In the genomic region with DNA sequence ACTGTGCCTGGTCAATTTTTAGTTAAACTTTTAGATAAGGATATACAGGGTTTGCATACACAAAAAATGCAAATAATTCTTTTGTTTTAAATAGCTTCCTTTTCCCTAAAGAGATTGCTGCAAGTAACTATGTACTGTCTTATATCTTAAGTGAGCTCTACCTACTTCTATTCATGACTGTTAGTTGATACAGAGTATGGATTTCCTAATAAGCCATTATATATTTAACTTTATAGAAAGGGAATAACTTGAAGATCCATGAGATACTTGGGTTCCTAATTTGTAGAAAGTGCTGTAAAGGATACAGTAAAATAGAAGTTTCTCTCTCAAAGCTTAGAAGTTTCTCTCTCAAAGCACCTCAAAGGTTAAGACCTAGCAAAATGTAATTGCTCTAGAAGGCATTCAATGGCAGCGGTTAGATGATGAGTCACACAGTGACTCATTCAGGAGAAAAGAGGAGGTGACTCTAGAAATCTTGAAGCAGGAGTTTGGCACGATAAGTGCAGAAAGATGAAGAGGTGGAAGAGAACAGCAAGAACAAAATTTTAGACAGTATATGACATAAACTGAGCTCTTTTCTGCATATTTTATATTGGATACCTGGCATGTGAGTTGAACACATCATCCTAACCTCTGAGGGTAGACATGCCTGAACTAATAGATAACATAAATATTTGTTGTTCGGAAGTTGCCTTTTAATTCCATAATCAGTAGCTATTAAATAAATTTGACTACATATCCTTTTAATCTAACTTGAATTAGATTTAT, we compare ENCODE assay signal across 1 cellular context.
TF ChIP-seq lines count a peak whose summit lies in the region.

No MANE protein-coding gene starts in this region.

TF ChIP-seq in HEK293, 187 proteins besides CTCF, POLR2A, EP300 and RAD21 (continued from another document and continues in another):
- TF ChIP-seq, protein P1, sequence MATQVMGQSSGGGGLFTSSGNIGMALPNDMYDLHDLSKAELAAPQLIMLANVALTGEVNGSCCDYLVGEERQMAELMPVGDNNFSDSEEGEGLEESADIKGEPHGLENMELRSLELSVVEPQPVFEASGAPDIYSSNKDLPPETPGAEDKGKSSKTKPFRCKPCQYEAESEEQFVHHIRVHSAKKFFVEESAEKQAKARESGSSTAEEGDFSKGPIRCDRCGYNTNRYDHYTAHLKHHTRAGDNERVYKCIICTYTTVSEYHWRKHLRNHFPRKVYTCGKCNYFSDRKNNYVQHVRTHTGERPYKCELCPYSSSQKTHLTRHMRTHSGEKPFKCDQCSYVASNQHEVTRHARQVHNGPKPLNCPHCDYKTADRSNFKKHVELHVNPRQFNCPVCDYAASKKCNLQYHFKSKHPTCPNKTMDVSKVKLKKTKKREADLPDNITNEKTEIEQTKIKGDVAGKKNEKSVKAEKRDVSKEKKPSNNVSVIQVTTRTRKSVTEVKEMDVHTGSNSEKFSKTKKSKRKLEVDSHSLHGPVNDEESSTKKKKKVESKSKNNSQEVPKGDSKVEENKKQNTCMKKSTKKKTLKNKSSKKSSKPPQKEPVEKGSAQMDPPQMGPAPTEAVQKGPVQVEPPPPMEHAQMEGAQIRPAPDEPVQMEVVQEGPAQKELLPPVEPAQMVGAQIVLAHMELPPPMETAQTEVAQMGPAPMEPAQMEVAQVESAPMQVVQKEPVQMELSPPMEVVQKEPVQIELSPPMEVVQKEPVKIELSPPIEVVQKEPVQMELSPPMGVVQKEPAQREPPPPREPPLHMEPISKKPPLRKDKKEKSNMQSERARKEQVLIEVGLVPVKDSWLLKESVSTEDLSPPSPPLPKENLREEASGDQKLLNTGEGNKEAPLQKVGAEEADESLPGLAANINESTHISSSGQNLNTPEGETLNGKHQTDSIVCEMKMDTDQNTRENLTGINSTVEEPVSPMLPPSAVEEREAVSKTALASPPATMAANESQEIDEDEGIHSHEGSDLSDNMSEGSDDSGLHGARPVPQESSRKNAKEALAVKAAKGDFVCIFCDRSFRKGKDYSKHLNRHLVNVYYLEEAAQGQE (tag by site-specific recombination; IDR thresholded peaks at IDR 0.05), result no peak
- TF ChIP-seq ZIC2 (tag by site-specific recombination; IDR thresholded peaks at IDR 0.05), result no peak
- TF ChIP-seq, protein P2, sequence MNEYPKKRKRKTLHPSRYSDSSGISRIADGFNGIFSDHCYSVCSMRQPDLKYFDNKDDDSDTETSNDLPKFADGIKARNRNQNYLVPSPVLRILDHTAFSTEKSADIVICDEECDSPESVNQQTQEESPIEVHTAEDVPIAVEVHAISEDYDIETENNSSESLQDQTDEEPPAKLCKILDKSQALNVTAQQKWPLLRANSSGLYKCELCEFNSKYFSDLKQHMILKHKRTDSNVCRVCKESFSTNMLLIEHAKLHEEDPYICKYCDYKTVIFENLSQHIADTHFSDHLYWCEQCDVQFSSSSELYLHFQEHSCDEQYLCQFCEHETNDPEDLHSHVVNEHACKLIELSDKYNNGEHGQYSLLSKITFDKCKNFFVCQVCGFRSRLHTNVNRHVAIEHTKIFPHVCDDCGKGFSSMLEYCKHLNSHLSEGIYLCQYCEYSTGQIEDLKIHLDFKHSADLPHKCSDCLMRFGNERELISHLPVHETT (tag by site-specific recombination; IDR thresholded peaks at IDR 0.05), result peak; percentile 60; the same call in 1 of the 2 replicates
- no peak for TF ChIP-seq ZNF791 (tag by site-specific recombination; IDR thresholded peaks at IDR 0.05)
- no peak for TF ChIP-seq KLF1 (tag by site-specific recombination; IDR thresholded peaks at IDR 0.05)
- no peak for TF ChIP-seq ZFP37 (tag by site-specific recombination; IDR thresholded peaks at IDR 0.05)
- TF ChIP-seq SP7 (tag by site-specific recombination; IDR thresholded peaks at IDR 0.05), result peak; percentile 95
- no peak for TF ChIP-seq ZNF169 (tag by site-specific recombination; IDR thresholded peaks at IDR 0.05)
- peak; percentile 94 for TF ChIP-seq PRDM1 (tag by site-specific recombination; IDR thresholded peaks at IDR 0.05)
- no peak for TF ChIP-seq ZNF677 (tag by site-specific recombination; IDR thresholded peaks at IDR 0.05)
- no peak for TF ChIP-seq ZBTB48 (tag by site-specific recombination; IDR thresholded peaks at IDR 0.05)
- TF ChIP-seq ZNF184 (tag by site-specific recombination; IDR thresholded peaks at IDR 0.05), result peak; percentile 89
- TF ChIP-seq ZNF514 (tag by site-specific recombination; IDR thresholded peaks at IDR 0.05), result no peak
- TF ChIP-seq TRIM28 (IDR thresholded peaks at IDR 0.05; ENCODE audit: borderline replicate concordance, low read length), result no peak
- TF ChIP-seq, protein P3, sequence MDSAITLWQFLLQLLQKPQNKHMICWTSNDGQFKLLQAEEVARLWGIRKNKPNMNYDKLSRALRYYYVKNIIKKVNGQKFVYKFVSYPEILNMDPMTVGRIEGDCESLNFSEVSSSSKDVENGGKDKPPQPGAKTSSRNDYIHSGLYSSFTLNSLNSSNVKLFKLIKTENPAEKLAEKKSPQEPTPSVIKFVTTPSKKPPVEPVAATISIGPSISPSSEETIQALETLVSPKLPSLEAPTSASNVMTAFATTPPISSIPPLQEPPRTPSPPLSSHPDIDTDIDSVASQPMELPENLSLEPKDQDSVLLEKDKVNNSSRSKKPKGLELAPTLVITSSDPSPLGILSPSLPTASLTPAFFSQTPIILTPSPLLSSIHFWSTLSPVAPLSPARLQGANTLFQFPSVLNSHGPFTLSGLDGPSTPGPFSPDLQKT (IDR thresholded peaks at IDR 0.05; ENCODE audit: borderline replicate concordance, low read depth, low read length), result no peak
- TF ChIP-seq YY1 (tag by site-specific recombination; IDR thresholded peaks at IDR 0.05), result no peak
- peak; percentile 83 for TF ChIP-seq ZNF558 (tag by site-specific recombination; IDR thresholded peaks at IDR 0.05)
- TF ChIP-seq, protein P4, sequence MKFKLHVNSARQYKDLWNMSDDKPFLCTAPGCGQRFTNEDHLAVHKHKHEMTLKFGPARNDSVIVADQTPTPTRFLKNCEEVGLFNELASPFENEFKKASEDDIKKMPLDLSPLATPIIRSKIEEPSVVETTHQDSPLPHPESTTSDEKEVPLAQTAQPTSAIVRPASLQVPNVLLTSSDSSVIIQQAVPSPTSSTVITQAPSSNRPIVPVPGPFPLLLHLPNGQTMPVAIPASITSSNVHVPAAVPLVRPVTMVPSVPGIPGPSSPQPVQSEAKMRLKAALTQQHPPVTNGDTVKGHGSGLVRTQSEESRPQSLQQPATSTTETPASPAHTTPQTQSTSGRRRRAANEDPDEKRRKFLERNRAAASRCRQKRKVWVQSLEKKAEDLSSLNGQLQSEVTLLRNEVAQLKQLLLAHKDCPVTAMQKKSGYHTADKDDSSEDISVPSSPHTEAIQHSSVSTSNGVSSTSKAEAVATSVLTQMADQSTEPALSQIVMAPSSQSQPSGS (tag by site-specific recombination; IDR thresholded peaks at IDR 0.05; ENCODE audit: low read depth), result no peak
- TF ChIP-seq, protein P5, sequence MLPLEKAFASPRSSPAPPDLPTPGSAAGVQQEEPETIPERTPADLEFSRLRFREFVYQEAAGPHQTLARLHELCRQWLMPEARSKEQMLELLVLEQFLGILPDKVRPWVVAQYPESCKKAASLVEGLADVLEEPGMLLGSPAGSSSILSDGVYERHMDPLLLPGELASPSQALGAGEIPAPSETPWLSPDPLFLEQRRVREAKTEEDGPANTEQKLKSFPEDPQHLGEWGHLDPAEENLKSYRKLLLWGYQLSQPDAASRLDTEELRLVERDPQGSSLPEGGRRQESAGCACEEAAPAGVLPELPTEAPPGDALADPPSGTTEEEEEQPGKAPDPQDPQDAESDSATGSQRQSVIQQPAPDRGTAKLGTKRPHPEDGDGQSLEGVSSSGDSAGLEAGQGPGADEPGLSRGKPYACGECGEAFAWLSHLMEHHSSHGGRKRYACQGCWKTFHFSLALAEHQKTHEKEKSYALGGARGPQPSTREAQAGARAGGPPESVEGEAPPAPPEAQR (tag by site-specific recombination; IDR thresholded peaks at IDR 0.05), result no peak
- no peak for TF ChIP-seq ZNF529 (tag by site-specific recombination; IDR thresholded peaks at IDR 0.05; ENCODE audit: insufficient replicate concordance)
- no peak for TF ChIP-seq GLIS1 (tag by site-specific recombination; IDR thresholded peaks at IDR 0.05)
- TF ChIP-seq ZNF426 (tag by site-specific recombination; IDR thresholded peaks at IDR 0.05), result no peak
- no peak for TF ChIP-seq ZNF785 (tag by site-specific recombination; IDR thresholded peaks at IDR 0.05)
- TF ChIP-seq ZNF670 (tag by site-specific recombination; IDR thresholded peaks at IDR 0.05; ENCODE audit: low read depth), result no peak
- TF ChIP-seq, protein P6, sequence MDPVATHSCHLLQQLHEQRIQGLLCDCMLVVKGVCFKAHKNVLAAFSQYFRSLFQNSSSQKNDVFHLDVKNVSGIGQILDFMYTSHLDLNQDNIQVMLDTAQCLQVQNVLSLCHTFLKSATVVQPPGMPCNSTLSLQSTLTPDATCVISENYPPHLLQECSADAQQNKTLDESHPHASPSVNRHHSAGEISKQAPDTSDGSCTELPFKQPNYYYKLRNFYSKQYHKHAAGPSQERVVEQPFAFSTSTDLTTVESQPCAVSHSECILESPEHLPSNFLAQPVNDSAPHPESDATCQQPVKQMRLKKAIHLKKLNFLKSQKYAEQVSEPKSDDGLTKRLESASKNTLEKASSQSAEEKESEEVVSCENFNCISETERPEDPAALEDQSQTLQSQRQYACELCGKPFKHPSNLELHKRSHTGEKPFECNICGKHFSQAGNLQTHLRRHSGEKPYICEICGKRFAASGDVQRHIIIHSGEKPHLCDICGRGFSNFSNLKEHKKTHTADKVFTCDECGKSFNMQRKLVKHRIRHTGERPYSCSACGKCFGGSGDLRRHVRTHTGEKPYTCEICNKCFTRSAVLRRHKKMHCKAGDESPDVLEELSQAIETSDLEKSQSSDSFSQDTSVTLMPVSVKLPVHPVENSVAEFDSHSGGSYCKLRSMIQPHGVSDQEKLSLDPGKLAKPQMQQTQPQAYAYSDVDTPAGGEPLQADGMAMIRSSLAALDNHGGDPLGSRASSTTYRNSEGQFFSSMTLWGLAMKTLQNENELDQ (tag by site-specific recombination; IDR thresholded peaks at IDR 0.05; ENCODE audit: low read depth), result no peak
- peak; percentile 96 for TF ChIP-seq ZNF366 (tag by site-specific recombination; conservative IDR thresholded peaks at IDR 0.05)
- TF ChIP-seq ZNF394 (tag by site-specific recombination; IDR thresholded peaks at IDR 0.05; ENCODE audit: borderline replicate concordance), result no peak; the same call in 1 of the 2 replicates
- TF ChIP-seq, protein P7, sequence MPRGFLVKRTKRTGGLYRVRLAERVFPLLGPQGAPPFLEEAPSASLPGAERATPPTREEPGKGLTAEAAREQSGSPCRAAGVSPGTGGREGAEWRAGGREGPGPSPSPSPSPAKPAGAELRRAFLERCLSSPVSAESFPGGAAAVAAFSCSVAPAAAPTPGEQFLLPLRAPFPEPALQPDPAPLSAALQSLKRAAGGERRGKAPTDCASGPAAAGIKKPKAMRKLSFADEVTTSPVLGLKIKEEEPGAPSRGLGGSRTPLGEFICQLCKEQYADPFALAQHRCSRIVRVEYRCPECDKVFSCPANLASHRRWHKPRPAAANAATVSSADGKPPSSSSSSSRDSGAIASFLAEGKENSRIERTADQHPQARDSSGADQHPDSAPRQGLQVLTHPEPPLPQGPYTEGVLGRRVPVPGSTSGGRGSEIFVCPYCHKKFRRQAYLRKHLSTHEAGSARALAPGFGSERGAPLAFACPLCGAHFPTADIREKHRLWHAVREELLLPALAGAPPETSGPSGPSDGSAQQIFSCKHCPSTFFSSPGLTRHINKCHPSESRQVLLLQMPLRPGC (tag by site-specific recombination; IDR thresholded peaks at IDR 0.05), result no peak
- TF ChIP-seq ZNF211 (tag by site-specific recombination; IDR thresholded peaks at IDR 0.05; ENCODE audit: low read depth), result no peak
- TF ChIP-seq ZNF571 (tag by site-specific recombination; IDR thresholded peaks at IDR 0.05), result no peak
- peak; percentile 29; the same call in 1 of the 2 replicates for TF ChIP-seq BCL11A (tag by site-specific recombination; IDR thresholded peaks at IDR 0.05; ENCODE audit: low read depth)
- TF ChIP-seq ZNF248 (tag by site-specific recombination; IDR thresholded peaks at IDR 0.05), result no peak
- TF ChIP-seq ZNF350 (tag by site-specific recombination; IDR thresholded peaks at IDR 0.05), result no peak
- no peak for TF ChIP-seq ZNF544 (tag by site-specific recombination; IDR thresholded peaks at IDR 0.05)
- no peak for TF ChIP-seq SETDB1 (IDR thresholded peaks at IDR 0.05; ENCODE audit: insufficient read length, low read length)
- TF ChIP-seq, protein P8, sequence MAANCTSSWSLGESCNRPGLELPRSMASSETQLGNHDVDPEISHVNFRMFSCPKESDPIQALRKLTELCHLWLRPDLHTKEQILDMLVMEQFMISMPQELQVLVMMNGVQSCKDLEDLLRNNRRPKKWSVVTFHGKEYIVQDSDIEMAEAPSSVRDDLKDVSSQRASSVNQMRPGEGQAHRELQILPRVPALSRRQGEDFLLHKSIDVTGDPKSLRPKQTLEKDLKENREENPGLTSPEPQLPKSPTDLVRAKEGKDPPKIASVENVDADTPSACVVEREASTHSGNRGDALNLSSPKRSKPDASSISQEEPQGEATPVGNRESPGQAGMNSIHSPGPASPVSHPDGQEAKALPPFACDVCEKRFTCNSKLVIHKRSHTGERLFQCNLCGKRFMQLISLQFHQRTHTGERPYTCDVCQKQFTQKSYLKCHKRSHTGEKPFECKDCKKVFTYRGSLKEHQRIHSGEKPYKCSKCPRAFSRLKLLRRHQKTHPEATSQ (tag by site-specific recombination; IDR thresholded peaks at IDR 0.05), result no peak
- TF ChIP-seq, protein P9, sequence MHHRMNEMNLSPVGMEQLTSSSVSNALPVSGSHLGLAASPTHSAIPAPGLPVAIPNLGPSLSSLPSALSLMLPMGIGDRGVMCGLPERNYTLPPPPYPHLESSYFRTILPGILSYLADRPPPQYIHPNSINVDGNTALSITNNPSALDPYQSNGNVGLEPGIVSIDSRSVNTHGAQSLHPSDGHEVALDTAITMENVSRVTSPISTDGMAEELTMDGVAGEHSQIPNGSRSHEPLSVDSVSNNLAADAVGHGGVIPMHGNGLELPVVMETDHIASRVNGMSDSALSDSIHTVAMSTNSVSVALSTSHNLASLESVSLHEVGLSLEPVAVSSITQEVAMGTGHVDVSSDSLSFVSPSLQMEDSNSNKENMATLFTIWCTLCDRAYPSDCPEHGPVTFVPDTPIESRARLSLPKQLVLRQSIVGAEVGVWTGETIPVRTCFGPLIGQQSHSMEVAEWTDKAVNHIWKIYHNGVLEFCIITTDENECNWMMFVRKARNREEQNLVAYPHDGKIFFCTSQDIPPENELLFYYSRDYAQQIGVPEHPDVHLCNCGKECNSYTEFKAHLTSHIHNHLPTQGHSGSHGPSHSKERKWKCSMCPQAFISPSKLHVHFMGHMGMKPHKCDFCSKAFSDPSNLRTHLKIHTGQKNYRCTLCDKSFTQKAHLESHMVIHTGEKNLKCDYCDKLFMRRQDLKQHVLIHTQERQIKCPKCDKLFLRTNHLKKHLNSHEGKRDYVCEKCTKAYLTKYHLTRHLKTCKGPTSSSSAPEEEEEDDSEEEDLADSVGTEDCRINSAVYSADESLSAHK (tag by site-specific recombination; IDR thresholded peaks at IDR 0.05), result peak; percentile 57; the same call in 1 of the 2 replicates
- no peak for TF ChIP-seq ZNF548 (tag by site-specific recombination; IDR thresholded peaks at IDR 0.05)
- TF ChIP-seq ZSCAN30 (tag by site-specific recombination; IDR thresholded peaks at IDR 0.05), result peak; percentile 62; the same call in 1 of the 2 replicates
- TF ChIP-seq ZNF626 (tag by site-specific recombination; IDR thresholded peaks at IDR 0.05), result no peak
- no peak for TF ChIP-seq GLIS2 (tag by site-specific recombination; IDR thresholded peaks at IDR 0.05)
- peak; percentile 17; the same call in 1 of the 2 replicates for TF ChIP-seq SP3 (tag by site-specific recombination; IDR thresholded peaks at IDR 0.05)
